ENCODE assay signal across 9 cellular contexts in the genomic region with DNA sequence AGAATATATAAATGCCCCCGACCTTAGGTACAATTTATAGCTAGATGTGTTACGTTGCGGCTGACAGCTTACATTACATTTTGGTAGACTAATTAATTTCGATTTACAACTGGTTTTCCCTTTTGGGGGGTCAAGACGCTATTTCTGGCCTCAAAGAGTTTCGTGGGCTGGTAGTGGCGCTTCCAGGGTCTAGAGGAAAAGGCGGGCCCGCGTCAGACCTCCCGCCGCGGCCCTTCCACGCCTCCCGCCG. TPM values are rescaled to one million over a fixed set of nuclear protein-coding genes. Genes with fewer than 3 reads are reported as not detected.
DNase-seq lines count a peak whose midpoint lies in the region; ATAC-seq and TF ChIP-seq lines count a peak whose summit lies in the region.
"Had no signal": no experiment of that assay in that cellular context is flagged by ENCODE, and none has a peak within 500 bp of the region (broad histone marks: within the 10 kb centered on the region; RNA-seq: fewer than 3 reads in every experiment).

No MANE protein-coding gene starts in this region.

- peak overlapping the region; percentile 88 for H3K4me3 ChIP-seq in AG09309 (ENCODE audit: control insufficient read depth, low read depth, low read length)
- H3K4me3 ChIP-seq in naive thymus-derived CD4-positive, alpha-beta T cell (ENCODE audit: low read length): peak overlapping the region; percentile 70

- ATAC-seq in naive thymus-derived CD4-positive, alpha-beta T cell: no peak

- H3K36me3 ChIP-seq in naive thymus-derived CD4-positive, alpha-beta T cell (ENCODE audit: control insufficient read depth in 2 of 3, insufficient read depth in 3 of 3, low read length in 3 of 3): no peaks in the 10 kb centered on the region

- CTCF ChIA-PET in naive thymus-derived CD4-positive, alpha-beta T cell (lab: Charles Lee): interaction anchor here (1.1 to 2.3 kb wide), 4 partner anchors 8 to 85 kb away, joined by 4 to 10 read pairs (median 6); a partner anchor contains a TSS

- peaks cover 26 to 29% (median 28%) of the 10 kb centered on the region in 3 donors for H3K4me1 Mint-ChIP-seq in IgD-negative memory B cell
- peaks cover 61% of the 10 kb centered on the region for H3K4me1 Mint-ChIP-seq in chondrocyte (ENCODE audit: low read depth)
- peaks cover 35 to 65% (median 58%) of the 10 kb centered on the region in 7 donors for H3K4me1 Mint-ChIP-seq in naive thymus-derived CD4-positive, alpha-beta T cell

- H3K27ac ChIP-seq in naive thymus-derived CD4-positive, alpha-beta T cell (ENCODE audit: low read depth, low read length): peak overlapping the region; percentile 83

- H3K9me3 Mint-ChIP-seq in IgD-negative memory B cell (no peaks in the 10 kb centered on the region), chondrocyte (ENCODE audit: low read depth) (no peaks in the 10 kb centered on the region)
- no peaks in the 10 kb centered on the region for H3K9me3 Mint-ChIP-seq in naive thymus-derived CD4-positive, alpha-beta T cell

- no peak for DNase-seq in AG09309 (ENCODE audit: low read depth)
- DNase-seq in chondrocyte (ENCODE audit: low spot score): no peak
- DNase-seq in naive thymus-derived CD4-positive, alpha-beta T cell: peak in 1 of 9 donors; percentile 20
- no peak for DNase-seq in NCI-H226
- DNase-seq in GM19240 (ENCODE audit: insufficient read length, low spot score): no peak
- DNase-seq in GDM1 (lab: John Stamatoyannopoulos, UW): no peak
- no peak for DNase-seq in activated CD4-positive, alpha-beta T cell treated with anti-CD3 and anti-CD28 coated beads, Interleukin-2, amount 50 U/mL, for 48 hours

- intact Hi-C loops in naive thymus-derived CD4-positive, alpha-beta T cell (cut with micrococcal nuclease): loop anchor here (1.0 to 10.0 kb wide), 12 partner anchors 26 to 1888 kb away; a partner anchor contains a TSS

- H3K4me1 ChIP-seq in naive thymus-derived CD4-positive, alpha-beta T cell (ENCODE audit: control insufficient read depth in 2 of 2, insufficient read depth in 2 of 2, low read length in 2 of 2): peaks cover 17 to 30% of the 10 kb centered on the region in 2 donors

- no peaks in the 10 kb centered on the region for H3K27me3 Mint-ChIP-seq in IgD-negative memory B cell
- no peaks in the 10 kb centered on the region for H3K27me3 Mint-ChIP-seq in chondrocyte (ENCODE audit: low read depth)
- H3K27me3 Mint-ChIP-seq in naive thymus-derived CD4-positive, alpha-beta T cell: no peaks in the 10 kb centered on the region

- peak overlapping the region; percentile 95 to 99 (median 96) for H3K4me3 Mint-ChIP-seq in IgD-negative memory B cell
- H3K4me3 Mint-ChIP-seq in chondrocyte (ENCODE audit: unreplicated experiment): peak overlapping the region; percentile 93
- H3K4me3 Mint-ChIP-seq in naive thymus-derived CD4-positive, alpha-beta T cell: peak overlapping the region; percentile 91 to 97 (median 96)

- H3K36me3 Mint-ChIP-seq in IgD-negative memory B cell (no peaks in the 10 kb centered on the region), chondrocyte (ENCODE audit: low read depth) (no peaks in the 10 kb centered on the region)
- H3K36me3 Mint-ChIP-seq in naive thymus-derived CD4-positive, alpha-beta T cell: peaks cover 0 to 16% (median 0%) of the 10 kb centered on the region in 5 donors

- H3K27ac Mint-ChIP-seq in IgD-negative memory B cell (peak overlapping the region; percentile 76 to 96 (median 92)), chondrocyte (ENCODE audit: unreplicated experiment) (peak overlapping the region; percentile 95)
- peak overlapping the region; percentile 83 to 96 (median 93) for H3K27ac Mint-ChIP-seq in naive thymus-derived CD4-positive, alpha-beta T cell

- no peaks in the 10 kb centered on the region for H3K9me3 ChIP-seq in naive thymus-derived CD4-positive, alpha-beta T cell (ENCODE audit: control insufficient read depth in 2 of 3, low read length in 3 of 3)

- POLR2A ChIA-PET in naive thymus-derived CD4-positive, alpha-beta T cell (lab: Charles Lee): interaction anchor here (0.7 to 2.4 kb wide), 14 partner anchors 8 to 856 kb away, joined by 3 to 21 read pairs (median 4); a partner anchor contains a TSS

- TF ChIP-seq CTCF in AG09309 (IDR thresholded peaks at IDR 0.05; ENCODE audit: control insufficient read depth, insufficient read depth, low read depth, low read length, missing control alignments) (no peak), chondrocyte (IDR thresholded peaks at IDR 0.05) (no peak)

- no peaks in the 10 kb centered on the region for H3K27me3 ChIP-seq in naive thymus-derived CD4-positive, alpha-beta T cell (ENCODE audit: control insufficient read depth in 2 of 2, insufficient read depth in 2 of 2, low read length in 2 of 2)

RNA-seq across cellular contexts. Expression of a gene that starts 0.4 kb away (rescaled TPM):
- polyA plus RNA-seq in IgD-negative memory B cell: 58.6 TPM
- total RNA-seq in chondrocyte: 20.4 to 33.7 TPM (median 20.6 TPM) in 3 replicates
- 10 to 100 TPM; 17.5 to 59.9 (median 41.3) TPM for total RNA-seq in naive thymus-derived CD4-positive, alpha-beta T cell
- polyA plus RNA-seq in naive thymus-derived CD4-positive, alpha-beta T cell: 10 to 100 TPM; 38.0 to 53.7 TPM

RNA-seq across cellular contexts. Expression of a gene that starts 1.0 kb away (rescaled TPM):
- 10.4 TPM for polyA plus RNA-seq in IgD-negative memory B cell
- total RNA-seq in chondrocyte: 32.0 to 42.2 TPM (median 37.6 TPM) in 3 replicates
- 10 to 100 TPM in 1 of 5 experiments, 1 to 10 TPM in 4; 6.2 to 20.3 (median 7.8) TPM for total RNA-seq in naive thymus-derived CD4-positive, alpha-beta T cell
- polyA plus RNA-seq in naive thymus-derived CD4-positive, alpha-beta T cell: 10 to 100 TPM in 1 of 2 donors, 1 to 10 TPM in 1; 7.7 to 13.8 TPM

RNA-seq across cellular contexts. Expression of a gene that starts 51.1 kb away (rescaled TPM):
- 0.18 TPM for polyA plus RNA-seq in IgD-negative memory B cell
- total RNA-seq in chondrocyte: not detected in 3 replicates
- total RNA-seq in naive thymus-derived CD4-positive, alpha-beta T cell: not detected
- not detected for polyA plus RNA-seq in naive thymus-derived CD4-positive, alpha-beta T cell
- total RNA-seq: subcutaneous adipose tissue had no signal

RNA-seq across cellular contexts. Expression of a gene that starts 55.5 kb away (rescaled TPM):
- 22.2 TPM for polyA plus RNA-seq in IgD-negative memory B cell
- 17.2 to 18.4 TPM (median 18.1 TPM) in 3 replicates for total RNA-seq in chondrocyte
- 10 to 100 TPM; 10.5 to 18.0 (median 16.3) TPM for total RNA-seq in naive thymus-derived CD4-positive, alpha-beta T cell
- polyA plus RNA-seq in naive thymus-derived CD4-positive, alpha-beta T cell: 10 to 100 TPM; 20.6 to 27.4 TPM
